In the genomic region with DNA sequence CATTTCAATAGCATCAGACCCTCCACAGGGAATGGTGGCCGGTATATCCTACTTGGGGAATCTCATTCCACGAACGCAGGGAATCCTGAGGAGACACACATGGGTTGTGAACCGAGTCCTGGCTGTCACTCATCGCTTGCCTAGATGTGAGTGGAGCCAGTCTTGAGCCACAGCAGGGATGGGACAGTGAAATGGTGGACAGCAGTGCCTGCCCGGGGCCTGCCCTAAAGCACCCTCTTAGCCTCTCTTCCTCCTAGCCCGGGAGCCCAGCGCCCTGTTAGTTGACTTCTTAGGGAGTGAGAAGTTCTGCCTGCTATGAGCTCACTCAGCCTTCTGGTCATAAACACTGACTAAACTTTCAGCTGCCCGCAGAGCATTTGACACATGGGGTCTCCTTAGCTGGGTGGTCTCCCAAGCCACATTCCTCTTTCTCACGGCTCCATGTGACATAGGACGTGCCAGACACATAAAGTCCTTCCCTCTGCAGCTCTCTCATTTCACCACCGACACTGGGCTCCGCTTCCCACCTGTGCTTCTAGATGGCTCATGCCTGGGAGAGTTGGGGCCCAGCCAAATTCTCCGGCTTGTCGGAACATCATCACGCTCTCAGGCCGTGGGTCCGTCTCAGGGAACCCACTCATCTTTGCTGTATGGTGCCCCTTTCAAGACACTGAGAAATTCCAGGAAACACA, we compare ENCODE assay signal across 16 cellular contexts.
"Had no signal": no experiment of that assay in that cellular context is flagged by ENCODE, and none has a peak within 500 bp of the region (broad histone marks: within the 10 kb centered on the region; RNA-seq: fewer than 3 reads in every experiment).

No MANE protein-coding gene starts in this region.

- ATAC-seq: activated CD8-positive, alpha-beta memory T cell treated with anti-CD3 and anti-CD28 coated beads, Interleukin-2, amount 10 ng/mL, durations not matched to agents 7 days and 5 days; foreskin keratinocyte; left colon; natural killer cell; stimulated activated memory B cell treated with anti-CD40 and anti-IgM and Interleukin-4, amounts not matched to agents 10 μg/mL and 1 μg/mL and 100 μg/mL, for 72 hours had no signal

- DNase-seq: activated CD4-positive, alpha-beta T cell treated with anti-CD3 and anti-CD28 coated beads for 1 hour; activated CD4-positive, alpha-beta T cell treated with anti-CD3 and anti-CD28 coated beads, Interleukin-2, amount 50 U/mL, for 48 hours; activated CD8-positive, alpha-beta memory T cell treated with anti-CD3 and anti-CD28 coated beads, Interleukin-2, amount 10 ng/mL, durations not matched to agents 7 days and 5 days; activated gamma-delta T cell; activated naive CD8-positive, alpha-beta T cell treated with anti-CD3 and anti-CD28 coated beads, Interleukin-2, amount 10 ng/mL, durations not matched to agents 7 days and 5 days; activated T-cell treated with anti-CD3 and anti-CD28 coated beads, Interleukin-2, amount 50 U/mL, for 24 hours; foreskin keratinocyte; left colon; mammary epithelial cell; natural killer cell; small intestine; T1000; transverse colon had no signal

- H3K4me3 ChIP-seq: breast epithelium, dorsolateral prefrontal cortex, transverse colon had no signal

- H3K27ac ChIP-seq: breast epithelium, dorsolateral prefrontal cortex, foreskin keratinocyte, transverse colon had no signal

- H3K36me3 ChIP-seq: breast epithelium, transverse colon had no signal

- H3K9me3 ChIP-seq: breast epithelium, transverse colon had no signal

- H3K27me3 ChIP-seq: foreskin keratinocyte, transverse colon had no signal

- H3K4me1 ChIP-seq: breast epithelium, foreskin keratinocyte, transverse colon had no signal
